ENCODE assay signal across 14 cellular contexts in the genomic region with DNA sequence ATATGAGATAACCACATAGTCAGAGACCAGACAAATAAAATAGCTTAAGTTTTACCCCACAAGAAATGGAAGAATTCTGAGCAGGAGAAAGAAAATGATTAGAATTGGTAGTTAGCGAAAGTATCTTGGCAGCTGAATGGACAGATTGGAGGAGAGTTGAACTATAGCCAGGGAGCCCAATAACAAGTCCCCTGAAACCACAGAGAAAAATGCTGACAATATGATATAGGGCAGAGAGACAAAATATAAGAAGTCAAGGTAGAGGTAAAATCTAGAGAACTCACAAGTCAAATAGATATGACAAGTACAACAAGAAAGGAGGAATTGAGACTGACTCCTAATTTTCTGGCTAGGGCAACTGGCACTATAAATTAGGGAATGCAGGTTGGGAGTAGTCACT.
DNase-seq lines count a peak whose midpoint lies in the region; ATAC-seq and TF ChIP-seq lines count a peak whose summit lies in the region.
"Had no signal": no experiment of that assay in that cellular context is flagged by ENCODE, and none has a peak within 500 bp of the region (broad histone marks: within the 10 kb centered on the region; RNA-seq: fewer than 3 reads in every experiment).

No MANE protein-coding gene starts in this region.

- H3K4me1 Mint-ChIP-seq in activated naive CD8-positive, alpha-beta T cell (ENCODE audit: low read depth), result peaks cover 26% of the 10 kb centered on the region
- H3K4me1 Mint-ChIP-seq in activated naive CD8-positive, alpha-beta T cell treated with anti-CD3 and anti-CD28 coated beads, Interleukin-2, amount 50 U/mL, for 24 hours, result peaks cover 23% of the 10 kb centered on the region

- no peaks in the 10 kb centered on the region for H3K36me3 Mint-ChIP-seq in activated naive CD8-positive, alpha-beta T cell
- H3K36me3 Mint-ChIP-seq in activated naive CD8-positive, alpha-beta T cell treated with anti-CD3 and anti-CD28 coated beads, Interleukin-2, amount 50 U/mL, for 24 hours (ENCODE audit: low read depth), result peaks cover 3% of the 10 kb centered on the region
- H3K36me3 Mint-ChIP-seq: immature natural killer cell had no signal

- no peak for DNase-seq in activated naive CD8-positive, alpha-beta T cell treated with anti-CD3 and anti-CD28 coated beads, Interleukin-2, amount 50 U/mL, for 24 hours
- DNase-seq in epithelial cell of prostate (ENCODE audit: low read depth, low spot score), result no peak
- no peak for DNase-seq in vagina (ENCODE audit: extremely low spot score in 2 of 2)
- no peak for DNase-seq in GDM1 (lab: John Stamatoyannopoulos, UW)
- DNase-seq: activated T-cell treated with anti-CD3 and anti-CD28 coated beads, Interleukin-2, amount 50 U/mL, for 24 hours; immature natural killer cell; NCI-H1092; stimulated activated CD4-positive, alpha-beta T cell treated with anti-CD3 and anti-CD28 coated beads, Interleukin-4, amount 100 ng/mL, for 24 hours had no signal

- no peaks in the 10 kb centered on the region for H3K9me3 ChIP-seq in parathyroid adenoma (ENCODE audit: control insufficient read depth, low read length)
- H3K9me3 ChIP-seq in vagina, result no peaks in the 10 kb centered on the region

- H3K27me3 ChIP-seq in parathyroid adenoma (ENCODE audit: control insufficient read depth, insufficient read depth, low read length) (no peaks in the 10 kb centered on the region), vagina (no peaks in the 10 kb centered on the region)

- no peaks in the 10 kb centered on the region for H3K36me3 ChIP-seq in parathyroid adenoma (ENCODE audit: control insufficient read depth, insufficient read depth, low read length)
- no peaks in the 10 kb centered on the region for H3K36me3 ChIP-seq in vagina

- H3K9ac ChIP-seq in parathyroid adenoma, result no peak overlapping the region

- TF ChIP-seq CTCF in parathyroid adenoma (IDR thresholded peaks at IDR 0.05) (no peak), vagina (IDR thresholded peaks at IDR 0.05) (no peak)

- peak overlapping the region; percentile 73 for H3K27ac ChIP-seq in epithelial cell of prostate
- peak overlapping the region; percentile 38 for H3K27ac ChIP-seq in parathyroid adenoma
- H3K27ac ChIP-seq in vagina, result peak overlapping the region; percentile 83

- H3K27me3 Mint-ChIP-seq in activated naive CD8-positive, alpha-beta T cell, result no peaks in the 10 kb centered on the region
- no peaks in the 10 kb centered on the region for H3K27me3 Mint-ChIP-seq in activated naive CD8-positive, alpha-beta T cell treated with anti-CD3 and anti-CD28 coated beads, Interleukin-2, amount 50 U/mL, for 24 hours
- H3K27me3 Mint-ChIP-seq: activated T-cell treated with anti-CD3 and anti-CD28 coated beads, Interleukin-2, amount 50 U/mL, for 24 hours; stimulated activated naive CD8-positive, alpha-beta T cell treated with anti-CD3 and anti-CD28 coated beads, Interleukin-15, Interleukin-2, amounts not matched to agents 100 ng/mL and 50 ng/mL, for 24 hours had no signal

- no peak for ATAC-seq in activated naive CD8-positive, alpha-beta T cell treated with anti-CD3 and anti-CD28 coated beads, Interleukin-2, amount 50 U/mL, for 24 hours
- ATAC-seq in HG02588 (IDR thresholded peaks at IDR 0.05; ENCODE audit: unreplicated experiment) (no peak), HG03045 (IDR thresholded peaks at IDR 0.05; ENCODE audit: unreplicated experiment) (no peak)
- ATAC-seq: activated CD4-positive, CD25-positive, alpha-beta regulatory T cell treated with anti-CD3 and anti-CD28 coated beads, Interleukin-2, amount 50 U/mL, for 24 hours had no signal

- intact Hi-C loops in vagina (cut with DNase I), result loop anchor here (10.0 kb wide), 1 partner anchor 124 kb away; a partner anchor contains a TSS

- no peaks in the 10 kb centered on the region for H3K79me2 ChIP-seq in parathyroid adenoma

- no peak overlapping the region for H2AFZ ChIP-seq in parathyroid adenoma

- H3K4me3 ChIP-seq in parathyroid adenoma (ENCODE audit: low read depth, low read length) (no peak overlapping the region), vagina (no peak overlapping the region)

- H3K9me3 Mint-ChIP-seq in activated naive CD8-positive, alpha-beta T cell (ENCODE audit: low read depth), result no peaks in the 10 kb centered on the region
- no peaks in the 10 kb centered on the region for H3K9me3 Mint-ChIP-seq in activated naive CD8-positive, alpha-beta T cell treated with anti-CD3 and anti-CD28 coated beads, Interleukin-2, amount 50 U/mL, for 24 hours
- H3K9me3 Mint-ChIP-seq: activated T-cell treated with anti-CD3 and anti-CD28 coated beads, Interleukin-2, amount 50 U/mL, for 24 hours; immature natural killer cell; stimulated activated naive CD8-positive, alpha-beta T cell treated with anti-CD3 and anti-CD28 coated beads, Interleukin-15, Interleukin-2, amounts not matched to agents 100 ng/mL and 50 ng/mL, for 24 hours had no signal

- H3K4me1 ChIP-seq in parathyroid adenoma (peaks cover 3% of the 10 kb centered on the region), vagina (peaks cover 63% of the 10 kb centered on the region)

- no peak overlapping the region for H3K4me3 Mint-ChIP-seq in activated naive CD8-positive, alpha-beta T cell
- H3K4me3 Mint-ChIP-seq in activated naive CD8-positive, alpha-beta T cell treated with anti-CD3 and anti-CD28 coated beads, Interleukin-2, amount 50 U/mL, for 24 hours, result no peak overlapping the region
- H3K4me3 Mint-ChIP-seq: activated T-cell treated with anti-CD3 and anti-CD28 coated beads, Interleukin-2, amount 50 U/mL, for 24 hours; immature natural killer cell; stimulated activated naive CD8-positive, alpha-beta T cell treated with anti-CD3 and anti-CD28 coated beads, Interleukin-15, Interleukin-2, amounts not matched to agents 100 ng/mL and 50 ng/mL, for 24 hours had no signal

- H3K27ac Mint-ChIP-seq in activated naive CD8-positive, alpha-beta T cell, result peak overlapping the region; percentile 7
- no peak overlapping the region for H3K27ac Mint-ChIP-seq in activated naive CD8-positive, alpha-beta T cell treated with anti-CD3 and anti-CD28 coated beads, Interleukin-2, amount 50 U/mL, for 24 hours
- H3K27ac Mint-ChIP-seq: activated T-cell treated with anti-CD3 and anti-CD28 coated beads, Interleukin-2, amount 50 U/mL, for 24 hours; stimulated activated naive CD8-positive, alpha-beta T cell treated with anti-CD3 and anti-CD28 coated beads, Interleukin-15, Interleukin-2, amounts not matched to agents 100 ng/mL and 50 ng/mL, for 24 hours had no signal

- H3K4me2 ChIP-seq in parathyroid adenoma (ENCODE audit: low read length), result no peak overlapping the region

- no peak for TF ChIP-seq POLR2A in vagina (IDR thresholded peaks at IDR 0.05)
